Comparison of ENCODE assay signal across 8 cellular contexts in genomic region chr1:37476460-37477197, GRCh38. TPM values are rescaled to one million over a fixed set of nuclear protein-coding genes. Genes with fewer than 3 reads are reported as not detected.
DNase-seq lines count a peak whose midpoint lies in the region; ATAC-seq and TF ChIP-seq lines count a peak whose summit lies in the region.

No MANE protein-coding gene starts in this region.

- H3K4me3 Mint-ChIP-seq in HFFc6 (peak overlapping the region; percentile 89), glutamatergic neuron (ENCODE audit: unreplicated experiment) (peak overlapping the region; percentile 65)
- peak overlapping the region; percentile 85 to 91 for H3K4me3 Mint-ChIP-seq in activated T-cell treated with anti-CD3 and anti-CD28 coated beads, Interleukin-2, amount 50 U/mL, for 72 hours

- ATAC-seq in activated T-cell treated with anti-CD3 and anti-CD28 coated beads, Interleukin-2, amount 50 U/mL, for 72 hours (replicated peaks in 1 of 2) = no peak
- no peak for ATAC-seq in GM18519 (IDR thresholded peaks at IDR 0.05; ENCODE audit: low FRiP score, unreplicated experiment)
- ATAC-seq in HG02885 (IDR thresholded peaks at IDR 0.05; ENCODE audit: poor library complexity, unreplicated experiment) = no peak

- peak overlapping the region; percentile 87 for H3K27ac ChIP-seq in C4-2B

- H3K9me3 Mint-ChIP-seq in HFFc6 (no peaks in the 10 kb centered on the region), glutamatergic neuron (ENCODE audit: unreplicated experiment) (peaks cover 2% of the 10 kb centered on the region)
- H3K9me3 Mint-ChIP-seq in activated T-cell treated with anti-CD3 and anti-CD28 coated beads, Interleukin-2, amount 50 U/mL, for 72 hours = no peaks in the 10 kb centered on the region

- intact Hi-C loops in posterior vena cava (cut with DNase I) = no loop called here

- no peaks in the 10 kb centered on the region; the same call in none of the 2 replicates for H3K27me3 Mint-ChIP-seq in HFFc6 (ENCODE audit: insufficient read depth)
- no peaks in the 10 kb centered on the region for H3K27me3 Mint-ChIP-seq in activated T-cell treated with anti-CD3 and anti-CD28 coated beads, Interleukin-2, amount 50 U/mL, for 72 hours (ENCODE audit: low read depth)
- peaks cover 9% of the 10 kb centered on the region for H3K27me3 Mint-ChIP-seq in glutamatergic neuron (ENCODE audit: unreplicated experiment)

- no peak for TF ChIP-seq CTCF in C4-2B (conservative IDR thresholded peaks at IDR 0.05)
- no peak for TF ChIP-seq CTCF in HFFc6 (IDR thresholded peaks at IDR 0.05)
- TF ChIP-seq CTCF in glutamatergic neuron (IDR thresholded peaks at IDR 0.05; ENCODE audit: partially characterized antibody, unreplicated experiment) = no peak

- H3K27ac Mint-ChIP-seq in HFFc6 = peak overlapping the region; percentile 100
- H3K27ac Mint-ChIP-seq in activated T-cell treated with anti-CD3 and anti-CD28 coated beads, Interleukin-2, amount 50 U/mL, for 72 hours = peak overlapping the region; percentile 90
- peak overlapping the region; percentile 64 for H3K27ac Mint-ChIP-seq in glutamatergic neuron (ENCODE audit: unreplicated experiment)

- peaks cover 75% of the 10 kb centered on the region for H3K4me1 Mint-ChIP-seq in HFFc6 (ENCODE audit: low read depth)
- peaks cover 62% of the 10 kb centered on the region for H3K4me1 Mint-ChIP-seq in activated T-cell treated with anti-CD3 and anti-CD28 coated beads, Interleukin-2, amount 50 U/mL, for 72 hours (ENCODE audit: low read depth)
- peaks cover 17% of the 10 kb centered on the region for H3K4me1 Mint-ChIP-seq in glutamatergic neuron (ENCODE audit: low read depth, unreplicated experiment)

- DNase-seq in HFFc6 (peak; percentile 82), glutamatergic neuron (peak; percentile 31), posterior vena cava (ENCODE audit: low spot score) (peak; percentile 94), NCI-H1092 (lab: John Stamatoyannopoulos, UW) (no peak)
- no peak for DNase-seq in activated T-cell treated with anti-CD3 and anti-CD28 coated beads, Interleukin-2, amount 50 U/mL, for 72 hours

- H3K36me3 Mint-ChIP-seq in HFFc6 (ENCODE audit: low read depth) (peaks cover 17% of the 10 kb centered on the region), glutamatergic neuron (ENCODE audit: unreplicated experiment) (no peaks in the 10 kb centered on the region)
- H3K36me3 Mint-ChIP-seq in activated T-cell treated with anti-CD3 and anti-CD28 coated beads, Interleukin-2, amount 50 U/mL, for 72 hours (ENCODE audit: insufficient read depth in 2 of 2) = peaks cover 27% of the 10 kb centered on the region in 2 donors

RNA-seq across cellular contexts. Expression of gene ZC3H12A, which starts 2.2 kb away (rescaled TPM):
- 1 to 10 TPM; 5.6 to 7.0 (median 6.3) TPM for total RNA-seq in HFFc6 (2021; fragmentation: NEBNext Ultra II Directional; extraction: Animal tissue kit (Norgen Biotek cat#: 25700))
- 10 to 100 TPM; 33.5 to 46.1 TPM for total RNA-seq in activated T-cell treated with anti-CD3 and anti-CD28 coated beads, Interleukin-2, amount 50 U/mL, for 72 hours
- total RNA-seq in glutamatergic neuron (ENCODE audit: unreplicated experiment) (1.3 TPM), posterior vena cava (10 to 100 TPM in 1 of 2 donors, 1 to 10 TPM in 1; 7.7 to 18.4 TPM)

RNA-seq across cellular contexts. Expression of gene MEAF6, which starts 37.9 kb away (rescaled TPM):
- 10 to 100 TPM; 52.6 to 63.8 (median 56.9) TPM for total RNA-seq in HFFc6 (2021; fragmentation: NEBNext Ultra II Directional; extraction: Animal tissue kit (Norgen Biotek cat#: 25700))
- 100 to 1,000 TPM; 105 to 108 TPM for total RNA-seq in activated T-cell treated with anti-CD3 and anti-CD28 coated beads, Interleukin-2, amount 50 U/mL, for 72 hours
- total RNA-seq in glutamatergic neuron (ENCODE audit: unreplicated experiment) (61.5 TPM), posterior vena cava (10 to 100 TPM; 43.6 to 49.6 TPM)

Comparison
In these comparisons a context has a peak if more than half of its experiments do, and no peak if none do; other contexts are left out.
1. DNase-seq: peak in HFFc6 (single experiment), glutamatergic neuron (single experiment) and posterior vena cava (single experiment); none in activated T-cell treated with anti-CD3 and anti-CD28 coated beads, Interleukin-2, amount 50 U/mL, for 72 hours (0 of 2) and NCI-H1092 (single experiment).
2. Peak in every context shown above with its lines, with median percentiles within 50 percentile points of each other: H3K27ac Mint-ChIP-seq and H3K4me3 Mint-ChIP-seq.